ENCODE assay signal across 15 cellular contexts in the genomic region with DNA sequence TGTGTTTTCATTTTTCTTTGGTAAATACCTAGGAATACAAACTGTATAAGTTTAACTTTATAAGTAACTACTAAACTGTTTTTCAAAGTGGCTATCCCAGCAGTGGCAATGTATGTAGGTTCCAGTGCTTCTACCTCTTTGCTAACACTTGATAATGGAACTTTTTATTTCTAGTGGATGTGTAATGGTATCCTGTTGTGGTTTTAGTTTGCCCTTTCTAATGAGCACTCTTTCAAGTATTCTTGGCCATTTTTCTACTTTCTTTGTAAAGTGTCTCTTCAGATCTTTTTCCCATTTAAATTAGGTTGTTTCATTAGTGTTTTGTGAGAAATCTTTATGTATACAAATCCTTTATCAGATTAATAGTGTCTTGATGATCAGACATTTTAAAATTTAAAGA.
DNase-seq lines count a peak whose midpoint lies in the region; TF ChIP-seq lines count a peak whose summit lies in the region.
"Had no signal": no experiment of that assay in that cellular context is flagged by ENCODE, and none has a peak within 500 bp of the region (broad histone marks: within the 10 kb centered on the region; RNA-seq: fewer than 3 reads in every experiment).

No MANE protein-coding gene starts in this region.

- peaks cover 37% of the 10 kb centered on the region for H3K36me3 Mint-ChIP-seq in T-helper 2 cell treated with Interferon-gamma antibody and Interleukin-4, amounts not matched to agents 5 μg/mL and 100 μg/mL, for 36 hours (ENCODE audit: low read depth)

- H3K4me3 Mint-ChIP-seq in T-helper 2 cell treated with Interferon-gamma antibody and Interleukin-4, amounts not matched to agents 5 μg/mL and 100 μg/mL, for 36 hours, result peak overlapping the region; percentile 58
- H3K4me3 Mint-ChIP-seq: dendritic cell treated with granulocyte-macrophage colony-stimulating factor and Interleukin-4, amounts not matched to agents 40 ng/mL and 50 ng/mL, for 4 days; stimulated activated effector memory CD8-positive, alpha-beta T cell treated with anti-CD3 and anti-CD28 coated beads, Interleukin-12 subunit alpha, Interleukin-12 subunit beta, amount 100 ng/mL, for 72 hours had no signal

- no peak overlapping the region for H3K4me3 ChIP-seq in AG10803 (ENCODE audit: low read length)
- H3K4me3 ChIP-seq: esophagus squamous epithelium, upper lobe of right lung had no signal

- peaks cover 49% of the 10 kb centered on the region for H3K4me1 Mint-ChIP-seq in T-helper 2 cell treated with Interferon-gamma antibody and Interleukin-4, amounts not matched to agents 5 μg/mL and 100 μg/mL, for 36 hours (ENCODE audit: low read depth)

- peak overlapping the region; percentile 65 for H3K27ac Mint-ChIP-seq in T-helper 2 cell treated with Interferon-gamma antibody and Interleukin-4, amounts not matched to agents 5 μg/mL and 100 μg/mL, for 36 hours
- H3K27ac Mint-ChIP-seq: dendritic cell treated with granulocyte-macrophage colony-stimulating factor and Interleukin-4, amounts not matched to agents 40 ng/mL and 50 ng/mL, for 4 days; stimulated activated effector memory CD8-positive, alpha-beta T cell treated with anti-CD3 and anti-CD28 coated beads, Interleukin-12 subunit alpha, Interleukin-12 subunit beta, amount 100 ng/mL, for 72 hours had no signal

- peak; percentile 30 for DNase-seq in AG10803 (ENCODE audit: low read depth)
- peak; percentile 20 for DNase-seq in GF-D8 (lab: John Stamatoyannopoulos, UW)
- DNase-seq in T-helper 2 cell treated with Interferon-gamma antibody and Interleukin-4, amounts not matched to agents 5 μg/mL and 100 μg/mL, for 36 hours (ENCODE audit: low spot score), result no peak
- peak; percentile 51 for DNase-seq in fibroblast of peridontal ligament (ENCODE audit: extremely low read depth)
- DNase-seq in activated gamma-delta T cell treated with Interleukin-2 at 50 U/mL for 16 hours, result no peak
- no peak for DNase-seq in NCI-H2029 treated with DMSO at 0.1 percent for 48 hours (lab: John Stamatoyannopoulos, UW)
- no peak for DNase-seq in activated CD4-positive, alpha-beta T cell treated with anti-CD3 and anti-CD28 coated beads, Interleukin-2, amount 50 U/mL, for 1 hour
- DNase-seq: amniotic stem cell; esophagus squamous epithelium; H7; SHP77 treated with DMSO at 0.1 percent for 48 hours; stimulated activated CD4-positive, alpha-beta T cell treated with anti-CD3 and anti-CD28 coated beads, Interleukin-4, amount 100 ng/mL, for 4 hours; upper lobe of right lung had no signal

- no peak for TF ChIP-seq CTCF in AG10803 (conservative IDR thresholded peaks at IDR 0.05; ENCODE audit: low read length)

- no peaks in the 10 kb centered on the region for H3K27me3 Mint-ChIP-seq in T-helper 2 cell treated with Interferon-gamma antibody and Interleukin-4, amounts not matched to agents 5 μg/mL and 100 μg/mL, for 36 hours (ENCODE audit: low read depth)
- H3K27me3 Mint-ChIP-seq: dendritic cell treated with granulocyte-macrophage colony-stimulating factor and Interleukin-4, amounts not matched to agents 40 ng/mL and 50 ng/mL, for 4 days had no signal

- no peaks in the 10 kb centered on the region for H3K9me3 Mint-ChIP-seq in T-helper 2 cell treated with Interferon-gamma antibody and Interleukin-4, amounts not matched to agents 5 μg/mL and 100 μg/mL, for 36 hours
- H3K9me3 Mint-ChIP-seq: dendritic cell treated with granulocyte-macrophage colony-stimulating factor and Interleukin-4, amounts not matched to agents 40 ng/mL and 50 ng/mL, for 4 days; stimulated activated effector memory CD8-positive, alpha-beta T cell treated with anti-CD3 and anti-CD28 coated beads, Interleukin-12 subunit alpha, Interleukin-12 subunit beta, amount 100 ng/mL, for 72 hours had no signal

Comparison
In these comparisons a context has a peak if more than half of its experiments do, and no peak if none do; other contexts are left out.
1. DNase-seq: peak in AG10803 (single experiment), GF-D8 (single experiment) and fibroblast of peridontal ligament (single experiment); none in T-helper 2 cell treated with Interferon-gamma antibody and Interleukin-4, amounts not matched to agents 5 μg/mL and 100 μg/mL, for 36 hours (single experiment), activated gamma-delta T cell treated with Interleukin-2 at 50 U/mL for 16 hours (single experiment), NCI-H2029 treated with DMSO at 0.1 percent for 48 hours (single experiment) and activated CD4-positive, alpha-beta T cell treated with anti-CD3 and anti-CD28 coated beads, Interleukin-2, amount 50 U/mL, for 1 hour (single experiment).